In the genomic region with DNA sequence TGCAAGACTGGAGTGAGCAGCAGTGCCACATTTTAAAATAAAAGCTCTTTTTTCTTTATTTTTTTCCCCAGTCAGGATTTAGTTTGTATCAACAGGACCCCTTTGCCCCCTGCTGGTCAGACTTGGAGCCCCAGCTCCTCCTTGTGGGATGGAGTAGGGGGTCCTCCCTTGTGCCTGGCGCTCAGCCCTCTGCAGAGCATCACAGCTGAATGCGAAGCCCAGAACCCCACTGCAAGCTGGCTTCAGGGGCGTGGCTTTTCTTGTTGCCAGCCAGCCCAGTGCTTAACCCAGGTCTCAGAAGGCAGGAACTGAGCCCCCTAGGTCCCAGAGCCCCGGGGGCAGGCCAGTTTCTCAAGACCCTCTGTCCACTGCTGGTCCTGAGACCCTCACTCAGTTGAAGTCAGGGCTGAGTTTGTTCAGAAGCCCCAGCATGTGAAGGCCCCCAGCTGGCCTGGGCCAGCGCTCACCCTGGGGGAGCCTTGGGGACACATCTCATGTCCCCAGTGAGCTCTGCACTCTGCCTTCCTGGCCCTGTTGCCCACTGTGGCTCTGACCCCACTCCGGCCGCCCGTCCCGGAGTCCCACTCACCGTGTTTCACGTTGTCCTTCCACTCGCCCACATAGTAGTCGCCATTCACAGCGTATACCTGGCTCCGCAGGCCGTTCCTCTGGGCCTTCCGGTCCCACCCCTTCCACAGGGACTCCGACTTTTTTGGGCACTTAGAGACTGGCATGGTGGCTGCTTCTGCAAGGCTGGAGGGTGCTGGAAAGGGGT, we compare ENCODE assay signal across 9 cellular contexts. TPM values are rescaled to one million over a fixed set of nuclear protein-coding genes. Genes with fewer than 3 reads are reported as not detected.
DNase-seq lines count a peak whose midpoint lies in the region; ATAC-seq and TF ChIP-seq lines count a peak whose summit lies in the region.
"Had no signal": no experiment of that assay in that cellular context is flagged by ENCODE, and none has a peak within 500 bp of the region (broad histone marks: within the 10 kb centered on the region; RNA-seq: fewer than 3 reads in every experiment).

No MANE protein-coding gene starts in this region.

- H3K4me3 ChIP-seq in KMS-11 (IDR thresholded peaks at IDR 0.05; ENCODE audit: insufficient read depth, low read depth, low read length): no peak overlapping the region

- no TSS peak for BruUV-seq in Calu3 (replicated peaks; lab: Mats Ljungman, UMichigan)

- H3K27me3 Mint-ChIP-seq in Calu3 (ENCODE audit: unreplicated experiment) (no peaks in the 10 kb centered on the region), endothelial cell (ENCODE audit: unreplicated experiment) (peaks cover 9% of the 10 kb centered on the region)
- no peaks in the 10 kb centered on the region for H3K27me3 Mint-ChIP-seq in activated CD4-positive, alpha-beta memory T cell treated with anti-CD3 and anti-CD28 coated beads, Interleukin-2, amount 10 ng/mL, durations not matched to agents 7 days and 5 days

- intact Hi-C loops in Calu3 (cut with micrococcal nuclease; ENCODE audit: unreplicated experiment): no loop called here

- TF ChIP-seq CTCF in Calu3 (IDR thresholded peaks at IDR 0.05; ENCODE audit: unreplicated experiment): peak; percentile 73
- TF ChIP-seq CTCF in KMS-11 (conservative IDR thresholded peaks at IDR 0.05; ENCODE audit: low read depth, low read length): peak; percentile 64
- TF ChIP-seq CTCF in endothelial cell (IDR thresholded peaks at IDR 0.05; ENCODE audit: unreplicated experiment): peak; percentile 83

- H3K4me1 Mint-ChIP-seq in Calu3 (ENCODE audit: low read depth, unreplicated experiment) (peaks cover 20% of the 10 kb centered on the region), endothelial cell (ENCODE audit: unreplicated experiment) (peaks cover 13% of the 10 kb centered on the region)
- H3K4me1 Mint-ChIP-seq in activated CD4-positive, alpha-beta memory T cell treated with anti-CD3 and anti-CD28 coated beads, Interleukin-2, amount 10 ng/mL, durations not matched to agents 7 days and 5 days: peaks cover 65% of the 10 kb centered on the region

- H3K36me3 ChIP-seq in KMS-11 (ENCODE audit: insufficient read depth): no peaks in the 10 kb centered on the region

- H3K27ac Mint-ChIP-seq in Calu3 (ENCODE audit: unreplicated experiment): no peak overlapping the region
- H3K27ac Mint-ChIP-seq in activated CD4-positive, alpha-beta memory T cell treated with anti-CD3 and anti-CD28 coated beads, Interleukin-2, amount 10 ng/mL, durations not matched to agents 7 days and 5 days: no peak overlapping the region
- H3K27ac Mint-ChIP-seq in endothelial cell (ENCODE audit: unreplicated experiment): no peak overlapping the region

- CTCF ChIA-PET in Calu3 (lab: Charles Lee): interaction anchor here (0.5 to 3.6 kb wide), 12 partner anchors 9 to 381 kb away, joined by 3 to 139 read pairs (median 5); a partner anchor contains a TSS
- CTCF ChIA-PET in activated CD4-positive, alpha-beta memory T cell treated with anti-CD3 and anti-CD28 coated beads, Interleukin-2, amount 10 ng/mL, durations not matched to agents 7 days and 5 days (lab: Charles Lee): interaction anchor here (0.7 to 8.6 kb wide), 23 partner anchors 9 to 174 kb away, joined by 3 to 80 read pairs (median 5); a partner anchor contains a TSS

- H3K4me3 Mint-ChIP-seq in Calu3 (ENCODE audit: low read depth, unreplicated experiment) (no peak overlapping the region), endothelial cell (ENCODE audit: unreplicated experiment) (no peak overlapping the region)
- H3K4me3 Mint-ChIP-seq in activated CD4-positive, alpha-beta memory T cell treated with anti-CD3 and anti-CD28 coated beads, Interleukin-2, amount 10 ng/mL, durations not matched to agents 7 days and 5 days: no peak overlapping the region

- no peak overlapping the region for H3K27ac ChIP-seq in KMS-11

- no peak overlapping the region for H3K4me2 ChIP-seq in KMS-11

- DNase-seq in Calu3 (peak; percentile 63), endothelial cell (ENCODE audit: low spot score) (peak; percentile 79), retina (peak; percentile 54)
- DNase-seq in activated CD4-positive, alpha-beta memory T cell treated with anti-CD3 and anti-CD28 coated beads, Interleukin-2, amount 10 ng/mL, durations not matched to agents 7 days and 5 days: peak; percentile 57

- H3K27me3 ChIP-seq in KMS-11 (ENCODE audit: insufficient read depth, low read depth): no peaks in the 10 kb centered on the region

- peaks cover 16% of the 10 kb centered on the region for H3K4me1 ChIP-seq in KMS-11 (ENCODE audit: low read depth, poor library complexity, severe bottlenecking)

- ATAC-seq in HG03354 (IDR thresholded peaks at IDR 0.05; ENCODE audit: poor library complexity, severe bottlenecking, unreplicated experiment): no peak
- ATAC-seq in HG03097 (IDR thresholded peaks at IDR 0.05; ENCODE audit: low FRiP score, unreplicated experiment): no peak
- ATAC-seq in HG03095 (IDR thresholded peaks at IDR 0.05; ENCODE audit: unreplicated experiment): no peak

- no peaks in the 10 kb centered on the region for H4K20me1 ChIP-seq in KMS-11 (ENCODE audit: insufficient read depth)

- POLR2A ChIA-PET in activated CD4-positive, alpha-beta memory T cell treated with anti-CD3 and anti-CD28 coated beads, Interleukin-2, amount 10 ng/mL, durations not matched to agents 7 days and 5 days (lab: Charles Lee): interaction anchor here (0.5 to 3.3 kb wide), 10 partner anchors 9 to 134 kb away, joined by 3 to 41 read pairs (median 5); a partner anchor contains a TSS

- no peak overlapping the region for H2AFZ ChIP-seq in KMS-11 (ENCODE audit: low read depth)

- no peaks in the 10 kb centered on the region for H3K79me2 ChIP-seq in KMS-11 (ENCODE audit: insufficient read depth, low read depth)

- H3K36me3 Mint-ChIP-seq in Calu3 (ENCODE audit: insufficient read depth, unreplicated experiment): peaks cover 24% of the 10 kb centered on the region
- H3K36me3 Mint-ChIP-seq in activated CD4-positive, alpha-beta memory T cell treated with anti-CD3 and anti-CD28 coated beads, Interleukin-2, amount 10 ng/mL, durations not matched to agents 7 days and 5 days (ENCODE audit: low read depth): peaks cover 16% of the 10 kb centered on the region
- no peaks in the 10 kb centered on the region for H3K36me3 Mint-ChIP-seq in endothelial cell (ENCODE audit: low read depth, unreplicated experiment)

- H3K9ac ChIP-seq in KMS-11: no peak overlapping the region

- H3K9me3 Mint-ChIP-seq in Calu3 (ENCODE audit: low read depth, unreplicated experiment) (no peaks in the 10 kb centered on the region), endothelial cell (ENCODE audit: unreplicated experiment) (no peaks in the 10 kb centered on the region)
- H3K9me3 Mint-ChIP-seq in activated CD4-positive, alpha-beta memory T cell treated with anti-CD3 and anti-CD28 coated beads, Interleukin-2, amount 10 ng/mL, durations not matched to agents 7 days and 5 days: no peaks in the 10 kb centered on the region

RNA-seq across cellular contexts. Expression of a gene that starts 0.5 kb away (rescaled TPM):
- total RNA-seq in Calu3 (2022): 0.76 and 1.2 TPM in 2 replicates
- total RNA-seq in activated CD4-positive, alpha-beta memory T cell treated with anti-CD3 and anti-CD28 coated beads, Interleukin-2, amount 10 ng/mL, durations not matched to agents 7 days and 5 days: 1 to 10 TPM; 3.6 to 4.2 TPM
- 1.2 TPM for total RNA-seq in endothelial cell (ENCODE audit: unreplicated experiment)
- total RNA-seq: RPMI7951 had no signal

RNA-seq across cellular contexts. Expression of a gene that starts 42.6 kb away (rescaled TPM):
- 33.4 and 35.5 TPM in 2 replicates for total RNA-seq in Calu3 (2022)
- 10 to 100 TPM; 69.0 to 70.3 TPM for total RNA-seq in activated CD4-positive, alpha-beta memory T cell treated with anti-CD3 and anti-CD28 coated beads, Interleukin-2, amount 10 ng/mL, durations not matched to agents 7 days and 5 days
- total RNA-seq in endothelial cell (ENCODE audit: unreplicated experiment): 35.3 TPM

RNA-seq across cellular contexts. Expression of a gene that starts 43.6 kb away (rescaled TPM):
- total RNA-seq in Calu3 (2022) (23.2 and 25.3 TPM in 2 replicates), endothelial cell (ENCODE audit: unreplicated experiment) (10.3 TPM)
- total RNA-seq in activated CD4-positive, alpha-beta memory T cell treated with anti-CD3 and anti-CD28 coated beads, Interleukin-2, amount 10 ng/mL, durations not matched to agents 7 days and 5 days: 1 to 10 TPM; 5.1 to 5.8 TPM
